In the genomic region with DNA sequence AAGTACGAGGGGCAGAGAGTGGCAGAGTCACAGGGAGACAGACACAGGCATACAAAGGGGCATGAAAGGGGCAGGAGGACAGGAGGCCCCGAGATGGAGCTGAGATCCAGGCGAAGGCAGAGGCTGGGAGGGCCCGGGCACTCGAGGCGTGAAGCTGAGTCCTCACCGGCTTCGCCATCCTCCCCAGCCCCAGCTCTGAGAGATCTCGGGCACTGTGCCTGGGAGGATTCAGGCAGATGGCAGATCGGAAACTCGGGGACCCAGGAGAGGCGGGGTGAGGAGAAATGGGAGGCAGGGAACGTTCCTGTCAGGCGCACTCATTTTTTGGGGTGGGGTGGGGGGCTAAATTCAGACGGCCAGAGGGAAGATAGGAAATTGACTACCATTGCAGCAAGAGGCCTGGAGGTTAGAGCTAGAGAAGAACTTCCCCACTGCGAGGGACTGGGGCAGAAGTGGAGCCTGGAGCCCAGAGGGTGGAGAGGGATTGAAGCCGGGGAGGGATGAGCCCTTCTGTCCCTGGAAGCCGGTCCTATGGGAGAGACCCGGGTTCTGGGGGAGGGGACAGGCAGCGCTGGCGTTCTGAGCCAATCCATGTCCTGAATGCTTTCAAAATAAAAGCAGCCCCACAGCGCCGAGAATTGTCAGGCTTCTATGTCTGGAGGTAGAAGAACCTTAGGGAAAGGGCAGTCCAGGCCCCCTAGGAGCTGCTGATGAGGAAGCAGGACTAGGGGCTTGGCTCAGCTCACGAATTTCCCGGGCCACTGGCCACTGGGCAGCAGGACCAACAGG, we compare ENCODE assay signal across 8 cellular contexts. TPM values are rescaled to one million over a fixed set of nuclear protein-coding genes. Genes with fewer than 3 reads are reported as not detected.
A peak's percentile ranks its signal among the peaks of the same experiment; 100 is the strongest.
DNase-seq lines count a peak whose midpoint lies in the region; ATAC-seq and TF ChIP-seq lines count a peak whose summit lies in the region.

No MANE protein-coding gene starts in this region.

- H3K4me2 ChIP-seq in BLaER1 treated with 17β-estradiol and CSF1 and Interleukin-3, amounts not matched to agents 10 nM and 100 nM: peak overlapping the region; percentile 79 to 98 (median 92)

- H3K9me3 Mint-ChIP-seq in naive thymus-derived CD8-positive, alpha-beta T cell: no peaks in the 10 kb centered on the region

- peaks cover 0 to 9% (median 0%) of the 10 kb centered on the region in 3 donors for H3K36me3 Mint-ChIP-seq in naive thymus-derived CD8-positive, alpha-beta T cell

- no peak for ATAC-seq in naive thymus-derived CD8-positive, alpha-beta T cell

- peaks cover 37 to 88% (median 55%) of the 10 kb centered on the region in 5 donors for H3K27me3 Mint-ChIP-seq in naive thymus-derived CD8-positive, alpha-beta T cell

- no peaks in the 10 kb centered on the region for H3K36me3 ChIP-seq in BLaER1 treated with 17β-estradiol and CSF1 and Interleukin-3, amounts not matched to agents 10 nM and 100 nM
- H3K36me3 ChIP-seq in HUES6 (ENCODE audit: control insufficient read depth, insufficient read depth, low read length): no peaks in the 10 kb centered on the region

- peak overlapping the region in 9 of 11 experiments; percentile 67 to 75 (median 72); a peak in 15 of 22 replicates for H3K9ac ChIP-seq in BLaER1 treated with 17β-estradiol and CSF1 and Interleukin-3, amounts not matched to agents 10 nM and 100 nM
- no peak overlapping the region for H3K9ac ChIP-seq in HUES6 (ENCODE audit: low read length)

- CTCF ChIA-PET in GM10248 (lab: Yijun Ruan, JAX): interaction anchor here (0.6 to 9.1 kb wide), 40 partner anchors 8 to 461 kb away, joined by 3 to 154 read pairs (median 4); partner anchors contain the start of genes JOSD2, KCNC3, NR1H2 and POLD1

- peaks cover 15 to 33% (median 27%) of the 10 kb centered on the region in 11 experiments; a peak in 21 of 22 replicates for H3K27me3 ChIP-seq in BLaER1 treated with 17β-estradiol and CSF1 and Interleukin-3, amounts not matched to agents 10 nM and 100 nM
- peaks cover 70% of the 10 kb centered on the region for H3K27me3 ChIP-seq in HUES6 (ENCODE audit: control insufficient read depth, insufficient read depth, low read length)

- in situ Hi-C loops in GM13977 (cut with MboI; ENCODE audit: low pct_unique_long_range_greater_than_20kb, low sequenced_read_pairs, unreplicated experiment): no loop called here

- POLR2A ChIA-PET in naive thymus-derived CD8-positive, alpha-beta T cell (lab: Charles Lee): no interaction called here
- POLR2A ChIA-PET in GM10248 (lab: Yijun Ruan, JAX): interaction anchor here (0.6 kb wide), 1 partner anchor 22 kb away, joined by 3 read pairs; no protein-coding TSS in a partner anchor

- H3K27ac Mint-ChIP-seq in naive thymus-derived CD8-positive, alpha-beta T cell: peak overlapping the region in 2 of 10 donors; percentile 17 to 45

- TF ChIP-seq CTCF in cardiac fibroblast (IDR thresholded peaks at IDR 0.05; ENCODE audit: low read depth, low read length) (no peak), GM13977 (IDR thresholded peaks at IDR 0.05; ENCODE audit: extremely low read depth, insufficient read depth, missing control alignments) (no peak), GM10248 (IDR thresholded peaks at IDR 0.05; ENCODE audit: control extremely low read depth, extremely low read depth, low read depth, missing control alignments) (no peak)

- no peaks in the 10 kb centered on the region; a peak in 1 of 22 replicates for H4K20me1 ChIP-seq in BLaER1 treated with 17β-estradiol and CSF1 and Interleukin-3, amounts not matched to agents 10 nM and 100 nM

- H3K4me1 Mint-ChIP-seq in naive thymus-derived CD8-positive, alpha-beta T cell: peaks cover 10 to 36% (median 14%) of the 10 kb centered on the region in 4 donors

- DNase-seq in cardiac fibroblast (ENCODE audit: low read depth in 2 of 2) (peak in 1 of 2 donors; percentile 12), NCI-H345 (lab: John Stamatoyannopoulos, UW) (no peak), GM13977 (ENCODE audit: low spot score) (no peak), GM10248 (ENCODE audit: extremely low spot score) (no peak)
- DNase-seq in naive thymus-derived CD8-positive, alpha-beta T cell: no peak
- DNase-seq in activated CD8-positive, alpha-beta memory T cell treated with anti-CD3 and anti-CD28 coated beads, Interleukin-2, amount 50 U/mL, for 48 hours: no peak

- no peaks in the 10 kb centered on the region for H3K9me3 ChIP-seq in BLaER1 treated with 17β-estradiol and CSF1 and Interleukin-3, amounts not matched to agents 10 nM and 100 nM (replicated peaks in 1 of 11)
- H3K9me3 ChIP-seq in HUES6 (ENCODE audit: control insufficient read depth, insufficient read depth, low read depth, low read length): no peaks in the 10 kb centered on the region

- H3K27ac ChIP-seq in BLaER1 treated with 17β-estradiol and CSF1 and Interleukin-3, amounts not matched to agents 10 nM and 100 nM: peak overlapping the region in 2 of 11 experiments; percentile 41 to 71; a peak in 2 of 22 replicates
- no peak overlapping the region for H3K27ac ChIP-seq in HUES6 (ENCODE audit: low read depth, low read length)

- peaks cover 12 to 38% (median 22%) of the 10 kb centered on the region in 10 experiments; a peak in 18 of 20 replicates for H3K4me1 ChIP-seq in BLaER1 treated with 17β-estradiol and CSF1 and Interleukin-3, amounts not matched to agents 10 nM and 100 nM
- H3K4me1 ChIP-seq in HUES6 (ENCODE audit: control insufficient read depth, insufficient read depth, low read length): peaks cover 3% of the 10 kb centered on the region

- peak overlapping the region; percentile 61 to 78 (median 68) for H3K4me3 ChIP-seq in BLaER1 treated with 17β-estradiol and CSF1 and Interleukin-3, amounts not matched to agents 10 nM and 100 nM
- H3K4me3 ChIP-seq in HUES6 (ENCODE audit: low read depth, low read length) (peak overlapping the region; percentile 78), cardiac fibroblast (replicated peaks in 1 of 2; ENCODE audit: low read depth in 2 of 2, low read length in 2 of 2) (peak overlapping the region; percentile 19 to 42)

- H3K4me3 Mint-ChIP-seq in naive thymus-derived CD8-positive, alpha-beta T cell: peak overlapping the region in 9 of 10 donors; percentile 29 to 98 (median 89)

RNA-seq across cellular contexts. Expression of gene LRRC4B, which starts 12.6 kb away (rescaled TPM):
- not detected for total RNA-seq in naive thymus-derived CD8-positive, alpha-beta T cell
- polyA plus RNA-seq in naive thymus-derived CD8-positive, alpha-beta T cell: not detected

RNA-seq across cellular contexts. Expression of gene ASPDH, which starts 41.9 kb away (rescaled TPM):
- not detected for total RNA-seq in naive thymus-derived CD8-positive, alpha-beta T cell
- 1 to 10 TPM in 1 of 3 donors, not detected in 2; 1.4 TPM for polyA plus RNA-seq in naive thymus-derived CD8-positive, alpha-beta T cell

RNA-seq across cellular contexts. Expression of gene JOSD2, which starts 44.6 kb away (rescaled TPM):
- 10 to 100 TPM; 22.8 to 25.6 TPM for total RNA-seq in naive thymus-derived CD8-positive, alpha-beta T cell
- polyA plus RNA-seq in naive thymus-derived CD8-positive, alpha-beta T cell: 10 to 100 TPM; 19.8 to 26.2 (median 22.8) TPM
